Comparison of ENCODE assay signal across 1 cellular context in genomic region chr1:36295390-36295789, GRCh38.
TF ChIP-seq lines count a peak whose summit lies in the region.

No MANE protein-coding gene starts in this region.

TF ChIP-seq in GM23338, 12 proteins besides CTCF, POLR2A, EP300 and RAD21:
- no peak for TF ChIP-seq ETS1 (IDR thresholded peaks at IDR 0.05)
- no peak for TF ChIP-seq JUNB (IDR thresholded peaks at IDR 0.05; ENCODE audit: unreplicated experiment)
- no peak for TF ChIP-seq REST (IDR thresholded peaks at IDR 0.05; ENCODE audit: unreplicated experiment)
- no peak for TF ChIP-seq EZH2phosphoT487 (IDR thresholded peaks at IDR 0.05; ENCODE audit: unreplicated experiment)
- TF ChIP-seq POLR2AphosphoS5 (IDR thresholded peaks at IDR 0.05; ENCODE audit: low read depth): no peak
- no peak for TF ChIP-seq ZNF114 (CRISPR knock-in tag; IDR thresholded peaks at IDR 0.05)
- TF ChIP-seq NANOG (IDR thresholded peaks at IDR 0.05; ENCODE audit: borderline replicate concordance): no peak
- TF ChIP-seq ZNF462 (CRISPR knock-in tag; IDR thresholded peaks at IDR 0.05): no peak
- TF ChIP-seq CREB1 (CRISPR knock-in tag; IDR thresholded peaks at IDR 0.05; ENCODE audit: low read depth): no peak
- no peak for TF ChIP-seq ZNF331 (CRISPR knock-in tag; IDR thresholded peaks at IDR 0.05; ENCODE audit: low read depth)
- no peak for TF ChIP-seq STAT1 (IDR thresholded peaks at IDR 0.05; ENCODE audit: unreplicated experiment)
- TF ChIP-seq EZH2 (IDR thresholded peaks at IDR 0.05; ENCODE audit: low read depth, unreplicated experiment): no peak
TF ChIP-seq in GM23338: peak in this region for 0.
